In genomic region chr2:237702439-237703397, GRCh38 we compare ENCODE assay signal across 8 cellular contexts.
DNase-seq lines count a peak whose midpoint lies in the region; ATAC-seq and TF ChIP-seq lines count a peak whose summit lies in the region.

No MANE protein-coding gene starts in this region.

- H3K79me2 ChIP-seq in H9 (ENCODE audit: insufficient read depth, low read length): peaks cover 30% of the 10 kb centered on the region; the same call in 1 of the 2 replicates

- no peak overlapping the region for H2BK5ac ChIP-seq in H9 (ENCODE audit: insufficient read length, low read length)

- H3K56ac ChIP-seq in H9 (ENCODE audit: insufficient read length, low read depth, low read length): no peak overlapping the region

- peak; percentile 67 for ATAC-seq in RWPE2 (ENCODE audit: low read depth)
- ATAC-seq in left lobe of liver: peak; percentile 58
- no peak for ATAC-seq in HG03135 (IDR thresholded peaks at IDR 0.05; ENCODE audit: unreplicated experiment)

- no peaks in the 10 kb centered on the region for H3K27me3 ChIP-seq in H9 (ENCODE audit: insufficient read depth, low read length)
- no peaks in the 10 kb centered on the region for H3K27me3 ChIP-seq in RWPE2 (ENCODE audit: insufficient read depth, poor library complexity, severe bottlenecking)
- H3K27me3 ChIP-seq in suprapubic skin: no peaks in the 10 kb centered on the region

- no peak overlapping the region for H2AK5ac ChIP-seq in H9 (ENCODE audit: insufficient read length, low read length)

- H3K23me2 ChIP-seq in H9 (ENCODE audit: insufficient read length, low read depth, low read length, poor library complexity, severe bottlenecking): peaks cover 4% of the 10 kb centered on the region

- H3K36me3 ChIP-seq in RWPE2 (ENCODE audit: low read depth): no peaks in the 10 kb centered on the region; the same call in none of the 2 replicates
- no peaks in the 10 kb centered on the region for H3K36me3 ChIP-seq in suprapubic skin

- no peak overlapping the region for H2AFZ ChIP-seq in H9 (ENCODE audit: low read length)

- no peak overlapping the region for H4K5ac ChIP-seq in H9 (ENCODE audit: insufficient read length, low read depth, low read length)

- H2BK20ac ChIP-seq in H9 (ENCODE audit: low read depth, low read length, poor library complexity, severe bottlenecking): no peak overlapping the region

- H3K23ac ChIP-seq in H9 (ENCODE audit: insufficient read length, low read depth, low read length): no peak overlapping the region

- no peak overlapping the region for H2BK12ac ChIP-seq in H9 (ENCODE audit: insufficient read length, low read depth, low read length)

- H2BK15ac ChIP-seq in H9 (ENCODE audit: low read depth, low read length): no peak overlapping the region

- no peak overlapping the region for H4K8ac ChIP-seq in H9 (replicated peaks; ENCODE audit: insufficient read length, low read depth, low read length)

- H3K4me3 ChIP-seq in RWPE2 (ENCODE audit: severe bottlenecking) (no peak overlapping the region), suprapubic skin (peak overlapping the region; percentile 20)

- no peak overlapping the region for H3K18ac ChIP-seq in H9 (ENCODE audit: insufficient read length, low read depth, low read length)

- H3T11ph ChIP-seq in H9 (ENCODE audit: low read length): no peak overlapping the region

- intact Hi-C loops in MCF 10A (cut with micrococcal nuclease): no loop called here

- peak overlapping the region; percentile 20 to 65 for H3K4me3 Mint-ChIP-seq in H9
- peak overlapping the region; percentile 15 for H3K4me3 Mint-ChIP-seq in MCF 10A (ENCODE audit: unreplicated experiment)

- H3K9me3 ChIP-seq in H9 (ENCODE audit: control insufficient read depth, low read depth, low read length) (no peaks in the 10 kb centered on the region), RWPE2 (ENCODE audit: severe bottlenecking) (no peaks in the 10 kb centered on the region), suprapubic skin (no peaks in the 10 kb centered on the region)

- POLR2A ChIA-PET in MCF 10A (lab: Yijun Ruan, JAX): interaction anchor here (0.8 to 1.7 kb wide), 2 partner anchors 9 to 15 kb away, joined by 3 to 13 read pairs; no protein-coding TSS in a partner anchor

- H3K27ac Mint-ChIP-seq in H9 (peak overlapping the region; percentile 30 to 95 (median 87)), MCF 10A (ENCODE audit: low read depth, unreplicated experiment) (peak overlapping the region; percentile 91)

- H3K9ac ChIP-seq in H9 (ENCODE audit: extremely low read depth, insufficient read length, low read length): no peak overlapping the region

- no peak for TF ChIP-seq EP300 in suprapubic skin (IDR thresholded peaks at IDR 0.05)

- TF ChIP-seq POLR2A in suprapubic skin (IDR thresholded peaks at IDR 0.05): no peak

- H3K27me3 Mint-ChIP-seq in H9 (ENCODE audit: low read depth) (no peaks in the 10 kb centered on the region), MCF 10A (ENCODE audit: insufficient read depth, unreplicated experiment) (no peaks in the 10 kb centered on the region)

- H3K4me1 ChIP-seq in H9 (ENCODE audit: insufficient read depth, low read length) (peaks cover 27% of the 10 kb centered on the region), RWPE2 (ENCODE audit: insufficient read depth, poor library complexity, severe bottlenecking) (peaks cover 51% of the 10 kb centered on the region), suprapubic skin (peaks cover 98% of the 10 kb centered on the region)

- no peaks in the 10 kb centered on the region for H4K20me1 ChIP-seq in H9 (ENCODE audit: control insufficient read depth, insufficient read depth, insufficient read length)

- CTCF ChIA-PET in MCF 10A (lab: Yijun Ruan, JAX): interaction anchor here (0.6 to 2.1 kb wide), 2 partner anchors 30 to 132 kb away, joined by 3 to 10 read pairs; no protein-coding TSS in a partner anchor

- TF ChIP-seq CTCF in H9 (conservative IDR thresholded peaks at IDR 0.05) (no peak), RWPE2 (IDR thresholded peaks at IDR 0.05; ENCODE audit: poor library complexity, severe bottlenecking) (no peak), MCF 10A (IDR thresholded peaks at IDR 0.05; ENCODE audit: unreplicated experiment) (no peak), suprapubic skin (IDR thresholded peaks at IDR 0.05) (no peak)

- no TSS peak for BruUV-seq in MCF 10A (replicated peaks; lab: Mats Ljungman, UMichigan)

- H3K9me3 Mint-ChIP-seq in H9: no peaks in the 10 kb centered on the region; a peak in 1 of 5 replicates
- H3K9me3 Mint-ChIP-seq in MCF 10A (ENCODE audit: unreplicated experiment): no peaks in the 10 kb centered on the region

- peaks cover 10% of the 10 kb centered on the region for H3K79me1 ChIP-seq in H9 (ENCODE audit: insufficient read depth, low read depth, low read length, poor library complexity, severe bottlenecking)

- DNase-seq in H9: peak; percentile 77
- no peak for DNase-seq in RWPE2 (ENCODE audit: low spot score)
- peak; percentile 36 for DNase-seq in MCF 10A (ENCODE audit: unreplicated experiment)
- no peak for DNase-seq in left lobe of liver (ENCODE audit: low spot score)
- DNase-seq in suprapubic skin (ENCODE audit: low spot score in 2 of 2): peak in 1 of 2 donors; percentile 74
- DNase-seq in ureter (ENCODE audit: low spot score): no peak
- DNase-seq in NCI-H128 (lab: John Stamatoyannopoulos, UW; ENCODE audit: unreplicated experiment): no peak

- H4K91ac ChIP-seq in H9 (ENCODE audit: insufficient read length, low read depth, low read length): no peak overlapping the region

- H3K4me2 ChIP-seq in H9 (ENCODE audit: insufficient read depth, insufficient read length, low read length): peak overlapping the region; percentile 28

- H3K14ac ChIP-seq in H9 (ENCODE audit: insufficient read depth, low read length): no peak overlapping the region; the same call in 1 of the 2 replicates

- H3K27ac ChIP-seq in H9 (ENCODE audit: insufficient read length, low read depth, low read length): peak overlapping the region; percentile 22
- H3K27ac ChIP-seq in RWPE2 (ENCODE audit: poor library complexity, severe bottlenecking): peak overlapping the region; percentile 57
- peak overlapping the region; percentile 73 for H3K27ac ChIP-seq in suprapubic skin

- no peak overlapping the region for H3K4ac ChIP-seq in H9 (ENCODE audit: low read depth, low read length)

- WGBS in H9 (ENCODE audit: extremely low coverage, insufficient read length, low lambda C conversion rate): no CpG with 5 or more reads among the region's 17 CpGs
- 9% methylated on average over 17 of the region's 17 CpGs for WGBS in suprapubic skin

- peaks cover 50% of the 10 kb centered on the region in 2 experiments for H3K4me1 Mint-ChIP-seq in H9
- peaks cover 29% of the 10 kb centered on the region for H3K4me1 Mint-ChIP-seq in MCF 10A (ENCODE audit: insufficient read depth, unreplicated experiment)

- H3K36me3 Mint-ChIP-seq in H9 (ENCODE audit: insufficient read depth in 1 of 3, low read depth in 3 of 3): peaks cover 0 to 8% (median 2%) of the 10 kb centered on the region in 3 experiments; a peak in 3 of 7 replicates
- H3K36me3 Mint-ChIP-seq in MCF 10A (ENCODE audit: insufficient read depth, unreplicated experiment): peaks cover 5% of the 10 kb centered on the region

- no peak overlapping the region for H2BK120ac ChIP-seq in H9 (ENCODE audit: low read depth, low read length, poor library complexity, severe bottlenecking)

Comparison
In these comparisons a context has a peak if more than half of its experiments do, and no peak if none do; other contexts are left out.
1. DNase-seq: peak in H9 (single experiment) and MCF 10A (single experiment); none in RWPE2 (single experiment), left lobe of liver (single experiment), ureter (single experiment) and NCI-H128 (single experiment).
2. H3K27ac ChIP-seq: peak in every context shown above with its lines; median percentile 73 in suprapubic skin; 57 in RWPE2; 22 in H9.